In genomic region chr2:25315316-25315680, GRCh38 we compare ENCODE assay signal across 11 cellular contexts. TPM values are rescaled to one million over a fixed set of nuclear protein-coding genes. Genes with fewer than 3 reads are reported as not detected.
DNase-seq lines count a peak whose midpoint lies in the region; ATAC-seq and TF ChIP-seq lines count a peak whose summit lies in the region.
"Had no signal": no experiment of that assay in that cellular context is flagged by ENCODE, and none has a peak within 500 bp of the region (broad histone marks: within the 10 kb centered on the region; RNA-seq: fewer than 3 reads in every experiment).

No MANE protein-coding gene starts in this region.

- peaks cover 2% of the 10 kb centered on the region for H3K36me3 Mint-ChIP-seq in activated naive CD4-positive, alpha-beta T cell treated with anti-CD3 and anti-CD28 coated beads, Interleukin-2, amount 50 U/mL, for 24 hours
- peaks cover 9% of the 10 kb centered on the region for H3K36me3 Mint-ChIP-seq in activated naive CD8-positive, alpha-beta T cell

- no peaks in the 10 kb centered on the region for H3K27me3 Mint-ChIP-seq in activated naive CD4-positive, alpha-beta T cell treated with anti-CD3 and anti-CD28 coated beads, Interleukin-2, amount 50 U/mL, for 24 hours
- H3K27me3 Mint-ChIP-seq in activated naive CD8-positive, alpha-beta T cell = no peaks in the 10 kb centered on the region
- H3K27me3 Mint-ChIP-seq: IgD-negative memory B cell had no signal

- H3K4me3 Mint-ChIP-seq in activated naive CD4-positive, alpha-beta T cell treated with anti-CD3 and anti-CD28 coated beads, Interleukin-2, amount 50 U/mL, for 24 hours = peak overlapping the region; percentile 47
- H3K4me3 Mint-ChIP-seq in activated naive CD8-positive, alpha-beta T cell = no peak overlapping the region

- in situ Hi-C loops in transverse colon (cut with MboI; ENCODE audit: low pct_ligation_motif_present in 1 of 4, low pct_unique_long_range_greater_than_20kb in 1 of 4, low sequenced_read_pairs in 3 of 4) = no loop called here

- H3K36me3 ChIP-seq in muscle layer of colon (ENCODE audit: insufficient read depth, low read length) (peaks cover 16% of the 10 kb centered on the region), transverse colon (no peaks in the 10 kb centered on the region)

- intact Hi-C loops in transverse colon (cut with DNase I; ENCODE audit: low total_unique reads) = no loop called here

- peaks cover 69% of the 10 kb centered on the region for H3K4me1 Mint-ChIP-seq in activated naive CD4-positive, alpha-beta T cell treated with anti-CD3 and anti-CD28 coated beads, Interleukin-2, amount 50 U/mL, for 24 hours
- peaks cover 61% of the 10 kb centered on the region for H3K4me1 Mint-ChIP-seq in activated naive CD8-positive, alpha-beta T cell (ENCODE audit: low read depth)

- H3K9me3 ChIP-seq in muscle layer of colon (ENCODE audit: low read length) = no peaks in the 10 kb centered on the region
- no peaks in the 10 kb centered on the region for H3K9me3 ChIP-seq in transverse colon

- peaks cover 47% of the 10 kb centered on the region for H3K4me1 ChIP-seq in muscle layer of colon (ENCODE audit: insufficient read depth, low read length)
- peaks cover 33 to 53% (median 46%) of the 10 kb centered on the region in 4 donors for H3K4me1 ChIP-seq in transverse colon

- peak overlapping the region; percentile 44 for H3K9ac ChIP-seq in muscle layer of colon (ENCODE audit: low read length)

- H3K27me3 ChIP-seq in muscle layer of colon (ENCODE audit: control insufficient read depth in 1 of 2, insufficient read depth in 2 of 2, low read length in 2 of 2) (no peaks in the 10 kb centered on the region), transverse colon (no peaks in the 10 kb centered on the region)

- peak overlapping the region; percentile 98 for H3K27ac Mint-ChIP-seq in activated naive CD4-positive, alpha-beta T cell treated with anti-CD3 and anti-CD28 coated beads, Interleukin-2, amount 50 U/mL, for 24 hours
- H3K27ac Mint-ChIP-seq in activated naive CD8-positive, alpha-beta T cell = peak overlapping the region; percentile 87

- no peak for ATAC-seq in GM21737 (IDR thresholded peaks at IDR 0.05; ENCODE audit: unreplicated experiment)

- TF ChIP-seq CTCF in transverse colon (IDR thresholded peaks at IDR 0.05) = no peak

- H3K9me3 Mint-ChIP-seq in activated naive CD4-positive, alpha-beta T cell treated with anti-CD3 and anti-CD28 coated beads, Interleukin-2, amount 50 U/mL, for 24 hours = no peaks in the 10 kb centered on the region
- no peaks in the 10 kb centered on the region for H3K9me3 Mint-ChIP-seq in activated naive CD8-positive, alpha-beta T cell (ENCODE audit: low read depth)
- H3K9me3 Mint-ChIP-seq: IgD-negative memory B cell had no signal

- no peak for TF ChIP-seq POLR2A in transverse colon (IDR thresholded peaks at IDR 0.05)

- no peak for DNase-seq in activated naive CD4-positive, alpha-beta T cell treated with Interleukin-2 at 50 U/mL for 16 hours
- DNase-seq in transverse colon = no peak
- no peak for DNase-seq in NCI-H146 (lab: John Stamatoyannopoulos, UW)
- DNase-seq in NCI-H2081 (lab: John Stamatoyannopoulos, UW) = no peak
- DNase-seq: AML-193, SIG-M5 had no signal

- 76% methylated on average over 6 of the region's 11 CpGs; no CpG with 5 or more reads in 1 of the 2 donors for WGBS in transverse colon (ENCODE audit: low coverage in 1 of 2), 2 donors

- peak overlapping the region; percentile 80 for H3K27ac ChIP-seq in muscle layer of colon (ENCODE audit: low read depth, low read length)
- peak overlapping the region; percentile 57 to 76 (median 62) for H3K27ac ChIP-seq in transverse colon

- H3K4me3 ChIP-seq in muscle layer of colon (ENCODE audit: low read depth in 1 of 2, low read length in 2 of 2) (peak overlapping the region in 1 of 2 donors; percentile 35), transverse colon (no peak overlapping the region)

- no peak for TF ChIP-seq EP300 in transverse colon (IDR thresholded peaks at IDR 0.05; ENCODE audit: low read depth)

RNA-seq across cellular contexts. Expression of gene DNMT3A, which starts 26.4 kb away (rescaled TPM):
- 10 to 100 TPM; 16.1 to 33.7 (median 21.0) TPM for total RNA-seq in transverse colon
